22 cellular contexts compared by ENCODE assay signal in genomic region chr16:14445935-14446715, GRCh38.
DNase-seq lines count a peak whose midpoint lies in the region; FAIRE-seq and TF ChIP-seq lines count a peak whose summit lies in the region.
"Had no signal": no experiment of that assay in that cellular context is flagged by ENCODE, and none has a peak within 500 bp of the region (broad histone marks: within the 10 kb centered on the region; RNA-seq: fewer than 3 reads in every experiment).

No MANE protein-coding gene starts in this region.

- peak overlapping the region; percentile 79; the same call in 1 of the 2 replicates for H3K27ac ChIP-seq in SK-N-MC
- H3K27ac ChIP-seq in iPS-20b (ENCODE audit: low read length), result no peak overlapping the region
- H3K27ac ChIP-seq: 22Rv1 had no signal

- H3K27ac Mint-ChIP-seq in progenitor cell of endocrine pancreas, result peak overlapping the region; percentile 44
- H3K27ac Mint-ChIP-seq in T-helper 2 cell treated with Interferon-gamma antibody and Interleukin-4, amounts not matched to agents 5 μg/mL and 100 μg/mL, for 36 hours, result no peak overlapping the region
- H3K27ac Mint-ChIP-seq: CD14-positive monocyte had no signal

- H3K9me3 Mint-ChIP-seq in progenitor cell of endocrine pancreas (ENCODE audit: low read depth), result no peaks in the 10 kb centered on the region
- no peaks in the 10 kb centered on the region for H3K9me3 Mint-ChIP-seq in T-helper 2 cell treated with Interferon-gamma antibody and Interleukin-4, amounts not matched to agents 5 μg/mL and 100 μg/mL, for 36 hours
- H3K9me3 Mint-ChIP-seq: CD14-positive monocyte, H9 had no signal

- no peaks in the 10 kb centered on the region for H3K4me1 ChIP-seq in iPS-20b (ENCODE audit: insufficient read depth, low read length)

- H3K36me3 ChIP-seq in SK-N-MC (ENCODE audit: insufficient read depth, low read length) (no peaks in the 10 kb centered on the region), iPS-20b (ENCODE audit: insufficient read depth, low read depth, low read length) (peaks cover 14% of the 10 kb centered on the region; the same call in 1 of the 2 replicates)

- TF ChIP-seq CTCF in progenitor cell of endocrine pancreas (IDR thresholded peaks at IDR 0.05; ENCODE audit: unreplicated experiment), result no peak

- H3K9me3 ChIP-seq in SK-N-MC (ENCODE audit: low read depth, low read length) (no peaks in the 10 kb centered on the region), iPS-20b (ENCODE audit: insufficient read depth, low read depth, low read length) (no peaks in the 10 kb centered on the region)
- H3K9me3 ChIP-seq: MG63 had no signal

- H3K27me3 Mint-ChIP-seq in progenitor cell of endocrine pancreas, result no peaks in the 10 kb centered on the region
- H3K27me3 Mint-ChIP-seq in T-helper 2 cell treated with Interferon-gamma antibody and Interleukin-4, amounts not matched to agents 5 μg/mL and 100 μg/mL, for 36 hours (ENCODE audit: low read depth), result no peaks in the 10 kb centered on the region

- FAIRE-seq in GM12892 (lab: Jason Lieb, UNC), result no peak
- FAIRE-seq: HTR-8/SVneo had no signal

- H3K4me1 Mint-ChIP-seq in progenitor cell of endocrine pancreas (ENCODE audit: low read depth), result no peaks in the 10 kb centered on the region
- no peaks in the 10 kb centered on the region for H3K4me1 Mint-ChIP-seq in T-helper 2 cell treated with Interferon-gamma antibody and Interleukin-4, amounts not matched to agents 5 μg/mL and 100 μg/mL, for 36 hours (ENCODE audit: low read depth)

- DNase-seq in NCI-H2227 (lab: John Stamatoyannopoulos, UW; ENCODE audit: unreplicated experiment) (peak; percentile 30), NCI-H2227 treated with DMSO at 0.1 percent for 48 hours (lab: John Stamatoyannopoulos, UW) (no peak), SK-N-MC (ENCODE audit: low read depth, low spot score) (peak; percentile 35), progenitor cell of endocrine pancreas (ENCODE audit: low spot score, unreplicated experiment) (no peak), NK-92 (lab: John Stamatoyannopoulos, UW; ENCODE audit: unreplicated experiment) (no peak), GM12892 (ENCODE audit: insufficient read length) (no peak)
- no peak for DNase-seq in T-helper 2 cell treated with Interferon-gamma antibody and Interleukin-4, amounts not matched to agents 5 μg/mL and 100 μg/mL, for 36 hours (ENCODE audit: low spot score)
- DNase-seq: DMS 273 treated with DMSO at 0.1 percent for 48 hours, DND-41, H9, Kasumi-1, MG63, NCI-H1092 treated with DMSO at 0.1 percent for 48 hours, NCI-H146, NCI-H2029 treated with DMSO at 0.1 percent for 48 hours, NCI-H2171 treated with DMSO at 0.1 percent for 48 hours, NCI-H510A, SIG-M5 had no signal

- peak overlapping the region; percentile 67 for H3K4me3 ChIP-seq in SK-N-MC
- H3K4me3 ChIP-seq in iPS-20b (ENCODE audit: low read length), result no peak overlapping the region
- H3K4me3 ChIP-seq: MG63 had no signal

- no peaks in the 10 kb centered on the region for H3K27me3 ChIP-seq in iPS-20b (ENCODE audit: insufficient read depth, low read length)
- H3K27me3 ChIP-seq: MG63 had no signal

- peaks cover 4% of the 10 kb centered on the region for H3K36me3 Mint-ChIP-seq in progenitor cell of endocrine pancreas (ENCODE audit: insufficient read depth)
- H3K36me3 Mint-ChIP-seq in T-helper 2 cell treated with Interferon-gamma antibody and Interleukin-4, amounts not matched to agents 5 μg/mL and 100 μg/mL, for 36 hours (ENCODE audit: low read depth), result peaks cover 2% of the 10 kb centered on the region

- no peak overlapping the region for H3K4me3 Mint-ChIP-seq in progenitor cell of endocrine pancreas (ENCODE audit: low read depth)
- H3K4me3 Mint-ChIP-seq in T-helper 2 cell treated with Interferon-gamma antibody and Interleukin-4, amounts not matched to agents 5 μg/mL and 100 μg/mL, for 36 hours, result no peak overlapping the region
- H3K4me3 Mint-ChIP-seq: CD14-positive monocyte, H9 had no signal

- TF ChIP-seq POLR2A in GM12892 (IDR thresholded peaks at IDR 0.05; ENCODE audit: low read depth, low read length), result no peak

- H3K9ac ChIP-seq in SK-N-MC (ENCODE audit: insufficient read length), result no peak overlapping the region
- H3K9ac ChIP-seq in iPS-20b (ENCODE audit: low read depth, low read length), result 0 out of 2 replicates have a peak overlapping the region, but pooled peaks have one; percentile 7

Comparison
In these comparisons a context has a peak if more than half of its experiments do, and no peak if none do; other contexts are left out.
1. DNase-seq: peak in NCI-H2227 (single experiment) and SK-N-MC (single experiment); none in NCI-H2227 treated with DMSO at 0.1 percent for 48 hours (single experiment), progenitor cell of endocrine pancreas (single experiment), T-helper 2 cell treated with Interferon-gamma antibody and Interleukin-4, amounts not matched to agents 5 μg/mL and 100 μg/mL, for 36 hours (single experiment), NK-92 (single experiment) and GM12892 (single experiment).